In genomic region chr13:80001510-80001842, GRCh38 we compare ENCODE assay signal across 18 cellular contexts.
"Had no signal": no experiment of that assay in that cellular context is flagged by ENCODE, and none has a peak within 500 bp of the region (broad histone marks: within the 10 kb centered on the region; RNA-seq: fewer than 3 reads in every experiment).

No MANE protein-coding gene starts in this region.

- H3K9me3 Mint-ChIP-seq: activated naive CD4-positive, alpha-beta T cell treated with anti-CD3 and anti-CD28 coated beads for 36 hours; activated T-helper 17 cell treated with anti-CD3 and anti-CD28 coated beads, Interleukin-2, amount 50 U/mL, for 72 hours; T-cell had no signal

- H3K4me1 ChIP-seq: left lung, prostate gland, suprapubic skin had no signal

- H3K27ac ChIP-seq: epithelial cell of prostate, left lung, prostate gland, right lobe of liver, suprapubic skin had no signal

- H3K36me3 Mint-ChIP-seq: natural killer cell, T-cell, type B pancreatic cell had no signal

- H3K9me3 ChIP-seq: left lung, prostate gland, right lobe of liver, suprapubic skin had no signal

- H3K27me3 ChIP-seq: left lung, right lobe of liver, suprapubic skin had no signal

- H3K36me3 ChIP-seq: left lung, prostate gland, right lobe of liver, suprapubic skin had no signal

- H3K27ac Mint-ChIP-seq: activated naive CD4-positive, alpha-beta T cell treated with anti-CD3 and anti-CD28 coated beads for 36 hours; activated naive CD8-positive, alpha-beta T cell treated with anti-CD3 and anti-CD28 coated beads, Interleukin-2, amount 50 U/mL, for 24 hours; activated T-helper 17 cell treated with anti-CD3 and anti-CD28 coated beads, Interleukin-2, amount 50 U/mL, for 72 hours; natural killer cell; T-cell; type B pancreatic cell had no signal

- DNase-seq: activated CD4-positive, alpha-beta T cell treated with anti-CD3 and anti-CD28 coated beads, Interleukin-2, amount 50 U/mL, for 4 hours; activated naive CD4-positive, alpha-beta T cell treated with anti-CD3 and anti-CD28 coated beads for 36 hours; activated naive CD8-positive, alpha-beta T cell treated with anti-CD3 and anti-CD28 coated beads, Interleukin-2, amount 50 U/mL, for 24 hours; activated T-cell treated with anti-CD3 and anti-CD28 coated beads for 4 hours; effector memory CD4-positive, alpha-beta T cell; left lung; mammary epithelial cell; natural killer cell; nucleus accumbens; right lobe of liver; stimulated activated naive CD8-positive, alpha-beta T cell treated with anti-CD3 and anti-CD28 coated beads, Interleukin-15, Interleukin-2, amounts not matched to agents 100 U/mL and 50 U/mL, for 24 hours; T-cell; T-helper 9 cell had no signal

- H3K4me1 Mint-ChIP-seq: activated naive CD8-positive, alpha-beta T cell treated with anti-CD3 and anti-CD28 coated beads, Interleukin-2, amount 50 U/mL, for 24 hours; activated T-helper 17 cell treated with anti-CD3 and anti-CD28 coated beads, Interleukin-2, amount 50 U/mL, for 72 hours; T-cell had no signal

- H3K27me3 Mint-ChIP-seq: activated naive CD8-positive, alpha-beta T cell treated with anti-CD3 and anti-CD28 coated beads, Interleukin-2, amount 50 U/mL, for 24 hours; activated T-helper 17 cell treated with anti-CD3 and anti-CD28 coated beads, Interleukin-2, amount 50 U/mL, for 72 hours; T-cell; type B pancreatic cell had no signal

- H3K4me3 Mint-ChIP-seq: activated naive CD4-positive, alpha-beta T cell treated with anti-CD3 and anti-CD28 coated beads for 36 hours; activated naive CD8-positive, alpha-beta T cell treated with anti-CD3 and anti-CD28 coated beads, Interleukin-2, amount 50 U/mL, for 24 hours; activated T-helper 17 cell treated with anti-CD3 and anti-CD28 coated beads, Interleukin-2, amount 50 U/mL, for 72 hours; natural killer cell; T-cell; type B pancreatic cell had no signal

- H3K4me3 ChIP-seq: left lung, prostate gland, right lobe of liver, suprapubic skin had no signal
